In genomic region chr19:48965806-48966540, GRCh38 we compare ENCODE assay signal across 8 cellular contexts.
DNase-seq lines count a peak whose midpoint lies in the region; ATAC-seq and TF ChIP-seq lines count a peak whose summit lies in the region.

No MANE protein-coding gene starts in this region.

- H3K4me3 ChIP-seq in cardiac fibroblast (replicated peaks in 1 of 2; ENCODE audit: low read depth in 2 of 2, low read length in 2 of 2) = peak overlapping the region; percentile 90 to 95

- POLR2A ChIA-PET in GM10248 (lab: Yijun Ruan, JAX) = interaction anchor here (0.8 to 3.8 kb wide), 15 partner anchors 10 to 493 kb away, joined by 3 to 67 read pairs (median 9); partner anchors contain the start of genes BAX, GYS1, NUCB1 and PPP1R15A

- peak; percentile 73 for DNase-seq in GM10248 (ENCODE audit: extremely low spot score)
- DNase-seq in NCI-H2227 (lab: John Stamatoyannopoulos, UW; ENCODE audit: unreplicated experiment) = peak; percentile 89
- DNase-seq in activated CD4-positive, CD25-positive, alpha-beta regulatory T cell (lab: John Stamatoyannopoulos, UW) = peak; percentile 66 to 80 (median 75)
- DNase-seq in cardiac fibroblast (ENCODE audit: low read depth in 2 of 2) = peak; percentile 77 to 86
- peak; percentile 82 for DNase-seq in iris pigment epithelial cell (ENCODE audit: low read depth)
- DNase-seq in stimulated activated CD4-positive, alpha-beta T cell treated with anti-CD3 and anti-CD28 coated beads, Interleukin-12 subunit alpha, Interleukin-12 subunit beta, amount 100 ng/mL, for 4 hours = peak; percentile 83

- CTCF ChIA-PET in GM10248 (lab: Yijun Ruan, JAX) = interaction anchor here (1.1 to 3.1 kb wide), 6 partner anchors 12 to 178 kb away, joined by 3 to 27 read pairs (median 4); partner anchors contain the start of genes GYS1, HSD17B14 and RUVBL2

- TF ChIP-seq CTCF in GM10248 (IDR thresholded peaks at IDR 0.05; ENCODE audit: control extremely low read depth, extremely low read depth, low read depth, missing control alignments) = no peak
- TF ChIP-seq CTCF in cardiac fibroblast (IDR thresholded peaks at IDR 0.05; ENCODE audit: low read depth, low read length) = no peak

- ATAC-seq in HG02943 (IDR thresholded peaks at IDR 0.05; ENCODE audit: low read depth, unreplicated experiment) = peak; percentile 11
- ATAC-seq in HG03565 (IDR thresholded peaks at IDR 0.05; ENCODE audit: unreplicated experiment) = no peak
